ENCODE assay signal across 24 cellular contexts in the genomic region with DNA sequence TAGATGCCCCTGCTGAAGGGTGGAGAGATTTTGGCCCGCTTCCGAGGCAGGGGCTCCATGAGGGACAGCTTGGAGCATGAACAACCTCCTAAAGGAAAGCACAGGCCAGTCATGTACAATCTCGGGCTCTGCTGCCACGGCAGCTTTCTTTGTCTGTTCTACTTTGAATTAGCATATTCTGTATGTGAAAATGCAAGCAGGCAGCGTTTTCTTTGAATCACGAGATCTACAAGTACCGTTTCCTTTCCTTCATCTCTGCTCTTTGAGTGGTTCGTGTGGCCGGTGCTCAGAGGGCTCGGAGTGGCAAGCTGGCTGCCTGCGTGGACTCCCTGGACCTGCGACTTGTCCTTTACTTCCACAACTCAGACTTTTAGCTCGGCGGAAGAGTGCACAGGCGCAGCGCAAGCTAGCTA. TPM values are rescaled to one million over a fixed set of nuclear protein-coding genes. Genes with fewer than 3 reads are reported as not detected.
DNase-seq lines count a peak whose midpoint lies in the region; TF ChIP-seq lines count a peak whose summit lies in the region.
"Had no signal": no experiment of that assay in that cellular context is flagged by ENCODE, and none has a peak within 500 bp of the region (broad histone marks: within the 10 kb centered on the region; RNA-seq: fewer than 3 reads in every experiment).

No MANE protein-coding gene starts in this region.

- H3K27ac Mint-ChIP-seq in type B pancreatic cell, result no peak overlapping the region
- H3K27ac Mint-ChIP-seq: activated CD4-positive, alpha-beta T cell treated with anti-CD3 and anti-CD28 coated beads, Interleukin-2, amount 10 ng/mL, durations not matched to agents 24 days and 14 days; immature natural killer cell had no signal

- H3K9me3 Mint-ChIP-seq in type B pancreatic cell, result no peaks in the 10 kb centered on the region
- H3K9me3 Mint-ChIP-seq: activated CD4-positive, alpha-beta T cell treated with anti-CD3 and anti-CD28 coated beads, Interleukin-2, amount 10 ng/mL, durations not matched to agents 24 days and 14 days; immature natural killer cell had no signal

- peak; percentile 15 for DNase-seq in activated CD8-positive, alpha-beta memory T cell treated with anti-CD3 and anti-CD28 coated beads for 24 hours
- DNase-seq in activated CD8-positive, alpha-beta memory T cell treated with anti-CD3 and anti-CD28 coated beads, Interleukin-2, amount 50 U/mL, for 4 hours, result no peak
- peak; percentile 46 for DNase-seq in astrocyte of the hippocampus (ENCODE audit: low read depth, low spot score)
- peak in 1 of 2 donors; percentile 84 for DNase-seq in lower leg skin (ENCODE audit: low spot score in 2 of 2)
- peak; percentile 42 for DNase-seq in type B pancreatic cell (ENCODE audit: extremely low spot score, unreplicated experiment)
- no peak for DNase-seq in HCEC 1CT
- no peak for DNase-seq in DMS79 treated with DMSO at 0.1 percent for 48 hours (lab: John Stamatoyannopoulos, UW)
- DNase-seq in KBM-7, result no peak
- DNase-seq: activated CD4-positive, alpha-beta T cell treated with anti-CD3 and anti-CD28 coated beads, Interleukin-2, amount 10 ng/mL, durations not matched to agents 24 days and 14 days; activated effector memory CD4-positive, alpha-beta T cell treated with anti-CD3 and anti-CD28 coated beads, Interleukin-2, amount 50 U/mL, for 16 hours; C1 segment of cervical spinal cord; caudate nucleus; immature natural killer cell; Karpas-422; NCI-H1092 treated with DMSO at 0.1 percent for 48 hours; NCI-H2081 treated with DMSO at 0.1 percent for 48 hours; NCI-H510A treated with DMSO at 0.1 percent for 48 hours; nucleus accumbens; SIG-M5; stimulated activated CD4-positive, alpha-beta T cell treated with anti-CD3 and anti-CD28 coated beads, Interleukin-1b, Interleukin-23, amount 100 ng/mL, for 48 hours; stimulated activated naive CD4-positive, alpha-beta T cell; upper lobe of left lung had no signal

- no peak overlapping the region for H3K4me3 Mint-ChIP-seq in type B pancreatic cell
- H3K4me3 Mint-ChIP-seq: activated CD4-positive, alpha-beta T cell treated with anti-CD3 and anti-CD28 coated beads, Interleukin-2, amount 10 ng/mL, durations not matched to agents 24 days and 14 days; immature natural killer cell had no signal

- peaks cover 17% of the 10 kb centered on the region for H3K4me1 Mint-ChIP-seq in type B pancreatic cell (ENCODE audit: unreplicated experiment)
- H3K4me1 Mint-ChIP-seq: activated CD4-positive, alpha-beta T cell treated with anti-CD3 and anti-CD28 coated beads, Interleukin-2, amount 10 ng/mL, durations not matched to agents 24 days and 14 days; immature natural killer cell had no signal

- H3K4me3 ChIP-seq in lower leg skin (ENCODE audit: low read depth, poor library complexity, severe bottlenecking), result peak overlapping the region; percentile 2
- H3K4me3 ChIP-seq: heart left ventricle, upper lobe of left lung had no signal

- H3K27me3 Mint-ChIP-seq in type B pancreatic cell, result peaks cover 68% of the 10 kb centered on the region

- WGBS in lower leg skin, 2 donors, result 55 to 66% methylated on average over 16 of the region's 16 CpGs

- no peak for TF ChIP-seq CTCF in lower leg skin (IDR thresholded peaks at IDR 0.05)
- no peak for TF ChIP-seq CTCF in type B pancreatic cell (conservative IDR thresholded peaks at IDR 0.05)

- H3K36me3 Mint-ChIP-seq in type B pancreatic cell, result peaks cover 20% of the 10 kb centered on the region
- H3K36me3 Mint-ChIP-seq: immature natural killer cell had no signal

- in situ Hi-C loops in KBM-7 (cut with MboI; ENCODE audit: low pct_unique_long_range_greater_than_20kb, low sequenced_read_pairs), result no loop called here

- no peak for TF ChIP-seq POLR2A in lower leg skin (IDR thresholded peaks at IDR 0.05)

- intact Hi-C loops in lower leg skin (cut with DNase I; ENCODE audit: low total_unique reads), result no loop called here

RNA-seq across cellular contexts. Expression of gene TWIST2, which starts 6.8 kb away (rescaled TPM):
- total RNA-seq in lower leg skin (10 to 100 TPM; 36.5 to 47.8 (median 38.5) TPM), type B pancreatic cell (ENCODE audit: low replicate concordance) (0.95 and 27.3 TPM in 2 replicates)
- total RNA-seq: activated CD4-positive, alpha-beta T cell treated with anti-CD3 and anti-CD28 coated beads, Interleukin-2, amount 10 ng/mL, durations not matched to agents 24 days and 14 days; T-helper 1 cell treated with Interleukin-12 subunit alpha and Interleukin-12 subunit beta and Interleukin-4 antibody, amounts not matched to agents 30 ng/mL and 1 ng/mL, for 36 hours had no signal

Comparison
In these comparisons a context has a peak if more than half of its experiments do, and no peak if none do; other contexts are left out.
1. DNase-seq: peak in activated CD8-positive, alpha-beta memory T cell treated with anti-CD3 and anti-CD28 coated beads for 24 hours (single experiment), astrocyte of the hippocampus (single experiment) and type B pancreatic cell (single experiment); none in activated CD8-positive, alpha-beta memory T cell treated with anti-CD3 and anti-CD28 coated beads, Interleukin-2, amount 50 U/mL, for 4 hours (single experiment), HCEC 1CT (single experiment), DMS79 treated with DMSO at 0.1 percent for 48 hours (single experiment) and KBM-7 (single experiment).